1 cellular context compared by ENCODE assay signal in the genomic region with DNA sequence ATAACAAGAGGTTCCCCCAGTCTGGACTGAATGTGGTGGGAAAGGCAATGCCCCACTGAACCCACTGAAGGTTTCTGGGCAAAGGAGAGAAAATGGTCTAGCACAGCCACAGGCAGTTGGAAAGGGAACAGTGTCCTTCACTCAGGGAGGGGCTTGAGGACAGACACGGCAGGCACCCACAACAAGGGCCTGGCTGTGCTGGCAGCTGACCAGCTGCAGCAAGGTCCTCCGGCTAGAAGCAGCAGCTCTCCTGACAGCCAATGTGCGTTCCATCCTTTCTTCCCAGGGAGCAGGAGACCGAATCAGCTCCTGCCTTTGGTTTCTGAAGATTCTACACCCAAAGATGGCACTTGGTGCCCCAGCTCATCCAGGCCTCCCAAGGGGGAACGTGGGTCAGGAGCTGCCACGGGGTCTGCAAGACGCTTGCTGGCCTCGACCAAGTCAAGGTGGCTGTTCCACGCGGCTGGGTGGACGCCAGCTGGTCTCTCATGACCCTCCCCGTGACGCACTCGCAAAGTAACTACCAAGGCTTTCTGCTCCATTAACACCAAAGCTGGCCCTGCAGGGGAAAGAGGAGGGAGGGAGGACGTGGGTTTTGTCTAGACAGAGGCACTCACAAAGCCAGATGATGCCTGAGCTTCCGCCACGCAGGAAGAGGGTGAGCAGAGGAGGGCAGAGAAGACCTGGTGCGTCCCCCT.
TF ChIP-seq lines count a peak whose summit lies in the region.

No MANE protein-coding gene starts in this region.

TF ChIP-seq in GM12878, 131 proteins besides CTCF, POLR2A, EP300 and RAD21 (continued from another document):
- TF ChIP-seq CUX1 (IDR thresholded peaks at IDR 0.05; ENCODE audit: insufficient replicate concordance, low read depth, low read length) (no peak), BRCA1 (IDR thresholded peaks at IDR 0.05; ENCODE audit: low read depth, low read length) (no peak), ZZZ3 (IDR thresholded peaks at IDR 0.05; ENCODE audit: control insufficient read depth, insufficient read length, low read depth) (no peak)
